In genomic region chrX:109863811-109864210, GRCh38 we compare ENCODE assay signal across 18 cellular contexts.
"Had no signal": no experiment of that assay in that cellular context is flagged by ENCODE, and none has a peak within 500 bp of the region (broad histone marks: within the 10 kb centered on the region; RNA-seq: fewer than 3 reads in every experiment).

No MANE protein-coding gene starts in this region.

- H3K27ac ChIP-seq: foreskin keratinocyte, left ventricle myocardium inferior, lower lobe of right lung, ovary, right atrium auricular region, sigmoid colon, stomach had no signal

- ATAC-seq: esophagus mucosa, foreskin keratinocyte, left cardiac atrium, lower lobe of right lung had no signal

- H3K9me3 ChIP-seq: left ventricle myocardium inferior, lower lobe of right lung, ovary, right atrium auricular region, sigmoid colon, stomach had no signal

- H3K27me3 ChIP-seq: foreskin keratinocyte, ovary, right atrium auricular region, sigmoid colon had no signal

- H3K4me1 ChIP-seq: foreskin keratinocyte, left ventricle myocardium inferior, lower lobe of right lung, right atrium auricular region, sigmoid colon, stomach had no signal

- H3K36me3 ChIP-seq: left ventricle myocardium inferior, lower lobe of right lung, ovary, right atrium auricular region, sigmoid colon, stomach had no signal

- DNase-seq: effector memory CD4-positive, alpha-beta T cell; foreskin keratinocyte; immature natural killer cell; kidney; left cardiac atrium; left ventricle myocardium inferior; lower lobe of right lung; naive B cell; nucleus accumbens; ovary; sigmoid colon; small intestine; stimulated activated CD4-positive, alpha-beta T cell treated with anti-CD3 and anti-CD28 coated beads, Interleukin-12 subunit alpha, Interleukin-12 subunit beta, amount 100 ng/mL, for 4 hours; stimulated activated naive CD4-positive, alpha-beta T cell; stomach; trophoblast cell had no signal

- H3K4me3 ChIP-seq: left ventricle myocardium inferior, lower lobe of right lung, ovary, right atrium auricular region, sigmoid colon, stomach had no signal
